18 cellular contexts compared by ENCODE assay signal in genomic region chr9:117303643-117304230, GRCh38.
"Had no signal": no experiment of that assay in that cellular context is flagged by ENCODE, and none has a peak within 500 bp of the region (broad histone marks: within the 10 kb centered on the region; RNA-seq: fewer than 3 reads in every experiment).

No MANE protein-coding gene starts in this region.

- H3K36me3 ChIP-seq: heart right ventricle, neutrophil, right atrium auricular region, sigmoid colon, tibial nerve, upper lobe of right lung, vagina had no signal

- H3K4me1 ChIP-seq: heart right ventricle, right atrium auricular region, sigmoid colon, testis, tibial nerve, upper lobe of right lung, vagina had no signal

- H3K27ac ChIP-seq: heart right ventricle, neutrophil, right atrium auricular region, sigmoid colon, skin epidermis, testis, tibial nerve, upper lobe of right lung, vagina had no signal

- H3K4me3 ChIP-seq: heart right ventricle, right atrium auricular region, sigmoid colon, skin epidermis, testis, tibial nerve, upper lobe of right lung, vagina had no signal

- ATAC-seq: esophagus mucosa; heart right ventricle; naive thymus-derived CD8-positive, alpha-beta T cell; stimulated activated naive CD8-positive, alpha-beta T cell treated with anti-CD3 and anti-CD28 coated beads, Interleukin-15, amount 100 ng/mL, for 72 hours; upper lobe of right lung had no signal

- H3K9me3 ChIP-seq: heart right ventricle, neutrophil, right atrium auricular region, sigmoid colon, testis, tibial nerve, upper lobe of right lung, vagina had no signal

- DNase-seq: effector memory CD4-positive, alpha-beta T cell; heart right ventricle; hypothalamus; kidney glomerular epithelial cell; mesendoderm; naive thymus-derived CD8-positive, alpha-beta T cell; posterior cingulate gyrus; sigmoid colon; stimulated activated CD4-positive, alpha-beta T cell treated with anti-CD3 and anti-CD28 coated beads, Interleukin-2, amount 100 ng/mL, for 48 hours; stimulated activated naive CD8-positive, alpha-beta T cell treated with anti-CD3 and anti-CD28 coated beads, Interleukin-15, amount 100 ng/mL, for 72 hours; testis; upper lobe of right lung had no signal

- H3K27me3 ChIP-seq: neutrophil, right atrium auricular region, sigmoid colon, testis, tibial nerve, upper lobe of right lung, vagina had no signal
